Comparison of ENCODE assay signal across 17 cellular contexts in genomic region chr17:5352681-5353289, GRCh38.
A peak's percentile ranks its signal among the peaks of the same experiment; 100 is the strongest.
DNase-seq lines count a peak whose midpoint lies in the region; ATAC-seq and TF ChIP-seq lines count a peak whose summit lies in the region.
"Had no signal": no experiment of that assay in that cellular context is flagged by ENCODE, and none has a peak within 500 bp of the region (broad histone marks: within the 10 kb centered on the region; RNA-seq: fewer than 3 reads in every experiment).

No MANE protein-coding gene starts in this region.

- H3K27me3 ChIP-seq in Caco-2 (replicated peaks; ENCODE audit: control insufficient read depth, insufficient read depth, low read length) = no peaks in the 10 kb centered on the region
- H3K27me3 ChIP-seq: BLaER1 treated with 17β-estradiol and CSF1 and Interleukin-3, amounts not matched to agents 10 nM and 100 nM had no signal

- POLR2A ChIA-PET in Caco-2 (lab: Charles Lee) = no interaction called here

- intact Hi-C loops in Caco-2 (cut with micrococcal nuclease; ENCODE audit: unreplicated experiment) = no loop called here

- no peak overlapping the region for H3K4me3 Mint-ChIP-seq in activated naive CD4-positive, alpha-beta T cell treated with anti-CD3 and anti-CD28 coated beads, Interleukin-2, amount 50 U/mL, for 24 hours
- no peak overlapping the region for H3K4me3 Mint-ChIP-seq in activated naive CD4-positive, alpha-beta T cell treated with anti-CD3 and anti-CD28 coated beads, Interleukin-2, amount 10 ng/mL, durations not matched to agents 7 days and 5 days
- H3K4me3 Mint-ChIP-seq in memory B cell = no peak overlapping the region
- no peak overlapping the region for H3K4me3 Mint-ChIP-seq in Caco-2 (ENCODE audit: unreplicated experiment)

- no peak for DNase-seq in activated naive CD4-positive, alpha-beta T cell treated with anti-CD3 and anti-CD28 coated beads, Interleukin-2, amount 10 ng/mL, durations not matched to agents 7 days and 5 days
- DNase-seq in amniotic epithelial cell (ENCODE audit: low read depth) = peak; percentile 54
- no peak for DNase-seq in memory B cell (ENCODE audit: low spot score in 2 of 2)
- DNase-seq in Caco-2 = no peak
- DNase-seq: DMS153, GDM1, H7, IMR-90, NCI-H146, NCI-H2029 treated with DMSO at 0.1 percent for 48 hours, NCI-H774, Right ventricle myocardium superior had no signal

- no TSS peak for BruUV-seq in Caco-2 (replicated peaks; lab: Mats Ljungman, UMichigan)

- H3K4me3 ChIP-seq in Caco-2 (ENCODE audit: low read depth, low read length) = no peak overlapping the region
- H3K4me3 ChIP-seq: BLaER1 treated with 17β-estradiol and CSF1 and Interleukin-3, amounts not matched to agents 10 nM and 100 nM; SK-N-MC had no signal

- CTCF ChIA-PET in activated naive CD4-positive, alpha-beta T cell treated with anti-CD3 and anti-CD28 coated beads, Interleukin-2, amount 10 ng/mL, durations not matched to agents 7 days and 5 days (lab: Charles Lee) = interaction anchor here (0.6 kb wide), 1 partner anchor 23 kb away, joined by 3 read pairs; no protein-coding TSS in a partner anchor
- CTCF ChIA-PET in Caco-2 (lab: Charles Lee) = no interaction called here

- H3K36me3 ChIP-seq in Caco-2 (ENCODE audit: control insufficient read depth, insufficient read depth, low read length) = no peaks in the 10 kb centered on the region

- peaks cover 16% of the 10 kb centered on the region for H3K36me3 Mint-ChIP-seq in activated naive CD4-positive, alpha-beta T cell treated with anti-CD3 and anti-CD28 coated beads, Interleukin-2, amount 50 U/mL, for 24 hours
- H3K36me3 Mint-ChIP-seq in activated naive CD4-positive, alpha-beta T cell treated with anti-CD3 and anti-CD28 coated beads, Interleukin-2, amount 10 ng/mL, durations not matched to agents 7 days and 5 days = peaks cover 27% of the 10 kb centered on the region
- H3K36me3 Mint-ChIP-seq in memory B cell (peaks cover 34% of the 10 kb centered on the region), Caco-2 (ENCODE audit: insufficient read depth, unreplicated experiment) (peaks cover 26% of the 10 kb centered on the region)

- no peaks in the 10 kb centered on the region for H3K4me1 ChIP-seq in Caco-2
- H3K4me1 ChIP-seq: BLaER1 treated with 17β-estradiol and CSF1 and Interleukin-3, amounts not matched to agents 10 nM and 100 nM had no signal

- no peaks in the 10 kb centered on the region for H3K4me1 Mint-ChIP-seq in activated naive CD4-positive, alpha-beta T cell treated with anti-CD3 and anti-CD28 coated beads, Interleukin-2, amount 50 U/mL, for 24 hours
- no peaks in the 10 kb centered on the region for H3K4me1 Mint-ChIP-seq in activated naive CD4-positive, alpha-beta T cell treated with anti-CD3 and anti-CD28 coated beads, Interleukin-2, amount 10 ng/mL, durations not matched to agents 7 days and 5 days
- no peaks in the 10 kb centered on the region for H3K4me1 Mint-ChIP-seq in memory B cell
- no peaks in the 10 kb centered on the region for H3K4me1 Mint-ChIP-seq in Caco-2 (ENCODE audit: low read depth, unreplicated experiment)

- no peaks in the 10 kb centered on the region for H3K9me3 Mint-ChIP-seq in activated naive CD4-positive, alpha-beta T cell treated with anti-CD3 and anti-CD28 coated beads, Interleukin-2, amount 50 U/mL, for 24 hours
- H3K9me3 Mint-ChIP-seq in activated naive CD4-positive, alpha-beta T cell treated with anti-CD3 and anti-CD28 coated beads, Interleukin-2, amount 10 ng/mL, durations not matched to agents 7 days and 5 days = no peaks in the 10 kb centered on the region
- H3K9me3 Mint-ChIP-seq in memory B cell = no peaks in the 10 kb centered on the region
- no peaks in the 10 kb centered on the region for H3K9me3 Mint-ChIP-seq in Caco-2 (ENCODE audit: unreplicated experiment)

- no peaks in the 10 kb centered on the region for H3K9me3 ChIP-seq in Caco-2
- H3K9me3 ChIP-seq: BLaER1 treated with 17β-estradiol and CSF1 and Interleukin-3, amounts not matched to agents 10 nM and 100 nM had no signal

- H3K27me3 Mint-ChIP-seq in activated naive CD4-positive, alpha-beta T cell treated with anti-CD3 and anti-CD28 coated beads, Interleukin-2, amount 50 U/mL, for 24 hours = no peaks in the 10 kb centered on the region
- no peaks in the 10 kb centered on the region for H3K27me3 Mint-ChIP-seq in activated naive CD4-positive, alpha-beta T cell treated with anti-CD3 and anti-CD28 coated beads, Interleukin-2, amount 10 ng/mL, durations not matched to agents 7 days and 5 days
- no peaks in the 10 kb centered on the region for H3K27me3 Mint-ChIP-seq in memory B cell
- no peaks in the 10 kb centered on the region for H3K27me3 Mint-ChIP-seq in Caco-2 (ENCODE audit: insufficient read depth, unreplicated experiment)

- peak overlapping the region; percentile 0 for H3K27ac Mint-ChIP-seq in activated naive CD4-positive, alpha-beta T cell treated with anti-CD3 and anti-CD28 coated beads, Interleukin-2, amount 50 U/mL, for 24 hours
- H3K27ac Mint-ChIP-seq in activated naive CD4-positive, alpha-beta T cell treated with anti-CD3 and anti-CD28 coated beads, Interleukin-2, amount 10 ng/mL, durations not matched to agents 7 days and 5 days = no peak overlapping the region
- H3K27ac Mint-ChIP-seq in memory B cell (peak overlapping the region; percentile 1), Caco-2 (ENCODE audit: unreplicated experiment) (no peak overlapping the region)

- no peak for TF ChIP-seq CTCF in Caco-2 (IDR thresholded peaks at IDR 0.05; ENCODE audit: insufficient read depth in 1 of 2, low read depth in 1 of 2, low read length in 1 of 2, severe bottlenecking in 1 of 2, unreplicated experiment in 1 of 2)

- no peak for ATAC-seq in memory B cell (ENCODE audit: low read depth)
- no peak for ATAC-seq in HG03571 (IDR thresholded peaks at IDR 0.05; ENCODE audit: unreplicated experiment)
- ATAC-seq in HG03025 (IDR thresholded peaks at IDR 0.05; ENCODE audit: low FRiP score, unreplicated experiment) = no peak

Comparison
In these comparisons a context has a peak if more than half of its experiments do, and no peak if none do; other contexts are left out.
1. H3K27ac Mint-ChIP-seq: peak in activated naive CD4-positive, alpha-beta T cell treated with anti-CD3 and anti-CD28 coated beads, Interleukin-2, amount 50 U/mL, for 24 hours (single experiment) and memory B cell (single experiment); none in activated naive CD4-positive, alpha-beta T cell treated with anti-CD3 and anti-CD28 coated beads, Interleukin-2, amount 10 ng/mL, durations not matched to agents 7 days and 5 days (single experiment) and Caco-2 (single experiment).